1 cellular context compared by ENCODE assay signal in genomic region chr17:34633351-34633750, GRCh38.
TF ChIP-seq lines count a peak whose summit lies in the region.

No MANE protein-coding gene starts in this region.

TF ChIP-seq in HepG2, 621 proteins besides CTCF, POLR2A, EP300 and RAD21 (continued from another document):
- TF ChIP-seq RERE (CRISPR knock-in tag; IDR thresholded peaks at IDR 0.05; ENCODE audit: low read depth) = no peak
- no peak for TF ChIP-seq ZNF605 (CRISPR knock-in tag; IDR thresholded peaks at IDR 0.05)
- no peak for TF ChIP-seq ATF7-NPFF (CRISPR knock-in tag; IDR thresholded peaks at IDR 0.05; ENCODE audit: low read depth)
- no peak for TF ChIP-seq NR0B2 (CRISPR knock-in tag; IDR thresholded peaks at IDR 0.05)
- TF ChIP-seq ELF3 (CRISPR knock-in tag; IDR thresholded peaks at IDR 0.05) = no peak
- TF ChIP-seq FOXA3 (CRISPR knock-in tag; IDR thresholded peaks at IDR 0.05) = no peak
- TF ChIP-seq HHEX (CRISPR knock-in tag; IDR thresholded peaks at IDR 0.05) = no peak
- TF ChIP-seq XRCC5 (optimal IDR thresholded peaks at IDR 0.05; ENCODE audit: low read length) = no peak
- no peak for TF ChIP-seq ZNF274 (CRISPR knock-in tag; IDR thresholded peaks at IDR 0.05)
- TF ChIP-seq ZNF335 (CRISPR knock-in tag; IDR thresholded peaks at IDR 0.05) = no peak
- TF ChIP-seq ZNF687 (CRISPR knock-in tag; IDR thresholded peaks at IDR 0.05) = no peak
- TF ChIP-seq ELF4 (CRISPR knock-in tag; IDR thresholded peaks at IDR 0.05; ENCODE audit: borderline replicate concordance) = no peak
- no peak for TF ChIP-seq MED1 (CRISPR knock-in tag; IDR thresholded peaks at IDR 0.05)
- no peak for TF ChIP-seq IRF1 (CRISPR knock-in tag; IDR thresholded peaks at IDR 0.05; ENCODE audit: low read depth)
- no peak for TF ChIP-seq MTA1 (CRISPR knock-in tag; IDR thresholded peaks at IDR 0.05; ENCODE audit: borderline replicate concordance)
- no peak for TF ChIP-seq ZNF44 (CRISPR knock-in tag; IDR thresholded peaks at IDR 0.05)
- no peak for TF ChIP-seq RBM39 (IDR thresholded peaks at IDR 0.05; ENCODE audit: low read depth, low read length, poor library complexity, severe bottlenecking)
